ENCODE assay signal across 11 cellular contexts in the genomic region with DNA sequence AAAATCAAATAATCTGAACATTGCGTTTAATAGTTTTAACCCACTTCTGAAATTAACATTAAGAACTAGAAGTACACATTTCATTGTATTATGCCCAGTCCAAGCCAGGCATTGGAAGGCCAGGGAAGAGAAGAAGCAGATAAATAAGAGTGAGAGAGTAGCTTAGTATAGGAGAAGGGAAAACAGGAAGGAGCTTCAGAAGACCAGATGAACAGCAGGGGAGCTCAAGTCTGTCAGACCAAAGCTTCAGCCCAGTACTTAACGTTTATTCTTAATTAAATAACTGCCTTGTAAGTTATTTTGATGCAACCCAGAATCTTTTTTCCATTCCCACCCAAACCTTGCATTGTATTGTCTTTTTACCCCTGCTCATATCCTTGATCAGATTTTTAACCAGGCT. TPM values are rescaled to one million over a fixed set of nuclear protein-coding genes. Genes with fewer than 3 reads are reported as not detected.
DNase-seq lines count a peak whose midpoint lies in the region; ATAC-seq and TF ChIP-seq lines count a peak whose summit lies in the region.
"Had no signal": no experiment of that assay in that cellular context is flagged by ENCODE, and none has a peak within 500 bp of the region (broad histone marks: within the 10 kb centered on the region; RNA-seq: fewer than 3 reads in every experiment).

No MANE protein-coding gene starts in this region.

- H3K36me3 Mint-ChIP-seq in CD4-positive, alpha-beta memory T cell = peaks cover 0 to 7% of the 10 kb centered on the region in 2 donors
- peaks cover 30% of the 10 kb centered on the region for H3K36me3 Mint-ChIP-seq in activated CD8-positive, alpha-beta T cell treated with anti-CD3 and anti-CD28 coated beads, Interleukin-2, amount 10 ng/mL, durations not matched to agents 7 days and 5 days (ENCODE audit: low read depth)

- ATAC-seq in activated CD8-positive, alpha-beta T cell treated with anti-CD3 and anti-CD28 coated beads, Interleukin-2, amount 10 ng/mL, durations not matched to agents 7 days and 5 days = no peak
- ATAC-seq in left cardiac atrium = no peak

- H3K36me3 ChIP-seq in CD4-positive, alpha-beta memory T cell (ENCODE audit: insufficient read depth, low read length) = no peaks in the 10 kb centered on the region
- H3K36me3 ChIP-seq in mucosa of stomach (ENCODE audit: control insufficient read depth, insufficient read depth, low read length) (no peaks in the 10 kb centered on the region), brain microvascular endothelial cell (replicated peaks) (no peaks in the 10 kb centered on the region)

- H3K4me3 ChIP-seq in CD4-positive, alpha-beta memory T cell (ENCODE audit: low read length in 2 of 2) = no peak overlapping the region
- no peak overlapping the region for H3K4me3 ChIP-seq in mucosa of stomach (ENCODE audit: low read length)
- H3K4me3 ChIP-seq in brain microvascular endothelial cell (ENCODE audit: low read depth, low read length) = no peak overlapping the region
- H3K4me3 ChIP-seq: SK-N-MC had no signal

- H3K27ac Mint-ChIP-seq in CD4-positive, alpha-beta memory T cell = peak overlapping the region in 6 of 7 donors; percentile 10 to 85 (median 62)
- peak overlapping the region; percentile 92 for H3K27ac Mint-ChIP-seq in activated CD8-positive, alpha-beta T cell treated with anti-CD3 and anti-CD28 coated beads, Interleukin-2, amount 10 ng/mL, durations not matched to agents 7 days and 5 days

- no peak for TF ChIP-seq CTCF in brain microvascular endothelial cell (IDR thresholded peaks at IDR 0.05; ENCODE audit: low read depth, low read length, missing control alignments)

- peak overlapping the region; percentile 37 for H3K9ac ChIP-seq in mucosa of stomach (ENCODE audit: low read length)

- POLR2A ChIA-PET in CD4-positive, alpha-beta memory T cell (lab: Charles Lee; ENCODE audit: partially characterized antibody) = interaction anchor here (0.9 to 3.4 kb wide), 4 partner anchors 9 to 22 kb away, joined by 3 to 34 read pairs (median 6); partner anchors contain the start of gene FAM120AOS
- POLR2A ChIA-PET in activated CD8-positive, alpha-beta T cell treated with anti-CD3 and anti-CD28 coated beads, Interleukin-2, amount 10 ng/mL, durations not matched to agents 7 days and 5 days (lab: Charles Lee) = interaction anchor here (0.7 to 4.6 kb wide), 4 partner anchors 11 to 102 kb away, joined by 3 to 50 read pairs (median 21); partner anchors contain the start of genes FAM120A and FAM120AOS

- peaks cover 83% of the 10 kb centered on the region for H3K4me1 ChIP-seq in CD4-positive, alpha-beta memory T cell (ENCODE audit: insufficient read depth, low read length)
- H3K4me1 ChIP-seq in mucosa of stomach (ENCODE audit: control insufficient read depth, insufficient read depth, low read length) = peaks cover 68% of the 10 kb centered on the region

- DNase-seq in CD4-positive, alpha-beta memory T cell = no peak
- peak; percentile 52 for DNase-seq in KBM-7
- DNase-seq in activated CD8-positive, alpha-beta T cell treated with anti-CD3 and anti-CD28 coated beads, Interleukin-2, amount 10 ng/mL, durations not matched to agents 7 days and 5 days = no peak
- no peak for DNase-seq in epidermal melanocyte (ENCODE audit: insufficient read length, low spot score)
- DNase-seq in brain microvascular endothelial cell = no peak
- no peak for DNase-seq in left cardiac atrium
- DNase-seq in OCI-M2 (lab: John Stamatoyannopoulos, UW; ENCODE audit: unreplicated experiment) = no peak
- DNase-seq: DMS79, islet precursor cell had no signal

- H3K27ac ChIP-seq in CD4-positive, alpha-beta memory T cell (ENCODE audit: low read depth, low read length) = no peak overlapping the region
- no peak overlapping the region for H3K27ac ChIP-seq in brain microvascular endothelial cell
- H3K27ac ChIP-seq: SK-N-MC had no signal

- CTCF ChIA-PET in CD4-positive, alpha-beta memory T cell (lab: Charles Lee; ENCODE audit: partially characterized antibody) = interaction anchor here (1.0 to 4.0 kb wide), 2 partner anchors 11 to 13 kb away, joined by 5 to 19 read pairs; partner anchors contain the start of gene FAM120AOS
- CTCF ChIA-PET in activated CD8-positive, alpha-beta T cell treated with anti-CD3 and anti-CD28 coated beads, Interleukin-2, amount 10 ng/mL, durations not matched to agents 7 days and 5 days (lab: Charles Lee) = interaction anchor here (0.9 to 4.2 kb wide), 6 partner anchors 9 to 102 kb away, joined by 4 to 42 read pairs (median 9); partner anchors contain the start of gene FAM120AOS

- H3K9me3 Mint-ChIP-seq in CD4-positive, alpha-beta memory T cell = no peaks in the 10 kb centered on the region
- no peaks in the 10 kb centered on the region for H3K9me3 Mint-ChIP-seq in activated CD8-positive, alpha-beta T cell treated with anti-CD3 and anti-CD28 coated beads, Interleukin-2, amount 10 ng/mL, durations not matched to agents 7 days and 5 days (ENCODE audit: insufficient read depth)

- in situ Hi-C loops in KBM-7 (cut with MboI; ENCODE audit: low pct_unique_long_range_greater_than_20kb, low sequenced_read_pairs) (no loop called here), brain microvascular endothelial cell (cut with HindIII; ENCODE audit: low pct_ligation_motif_present, low sequenced_read_pairs) (no loop called here)

- no peaks in the 10 kb centered on the region for H3K27me3 ChIP-seq in CD4-positive, alpha-beta memory T cell (ENCODE audit: insufficient read depth, low read length)
- H3K27me3 ChIP-seq in mucosa of stomach (ENCODE audit: control insufficient read depth, insufficient read depth, low read length) (no peaks in the 10 kb centered on the region), brain microvascular endothelial cell (replicated peaks) (no peaks in the 10 kb centered on the region)

- peaks cover 68 to 94% (median 75%) of the 10 kb centered on the region in 4 donors for H3K4me1 Mint-ChIP-seq in CD4-positive, alpha-beta memory T cell
- peaks cover 81% of the 10 kb centered on the region for H3K4me1 Mint-ChIP-seq in activated CD8-positive, alpha-beta T cell treated with anti-CD3 and anti-CD28 coated beads, Interleukin-2, amount 10 ng/mL, durations not matched to agents 7 days and 5 days (ENCODE audit: low read depth)

- intact Hi-C loops in CD4-positive, alpha-beta memory T cell (cut with micrococcal nuclease) = loop anchor here (2.0 kb wide), 1 partner anchor 14 kb away; the partner anchor contains the start of gene FAM120A
- intact Hi-C loops in left cardiac atrium (cut with DNase I) = no loop called here

- no peaks in the 10 kb centered on the region for H3K27me3 Mint-ChIP-seq in CD4-positive, alpha-beta memory T cell
- no peaks in the 10 kb centered on the region for H3K27me3 Mint-ChIP-seq in activated CD8-positive, alpha-beta T cell treated with anti-CD3 and anti-CD28 coated beads, Interleukin-2, amount 10 ng/mL, durations not matched to agents 7 days and 5 days (ENCODE audit: low read depth)

- peak overlapping the region in 7 of 8 donors; percentile 14 to 72 (median 47) for H3K4me3 Mint-ChIP-seq in CD4-positive, alpha-beta memory T cell
- peak overlapping the region; percentile 67 for H3K4me3 Mint-ChIP-seq in activated CD8-positive, alpha-beta T cell treated with anti-CD3 and anti-CD28 coated beads, Interleukin-2, amount 10 ng/mL, durations not matched to agents 7 days and 5 days

- no peaks in the 10 kb centered on the region for H3K9me3 ChIP-seq in CD4-positive, alpha-beta memory T cell (ENCODE audit: control insufficient read depth in 1 of 2, low read length in 2 of 2)
- H3K9me3 ChIP-seq in mucosa of stomach (ENCODE audit: control insufficient read depth, low read length) = no peaks in the 10 kb centered on the region

RNA-seq across cellular contexts. Expression of gene FAM120AOS, which starts 11.5 kb away (rescaled TPM):
- total RNA-seq in CD4-positive, alpha-beta memory T cell = 10 to 100 TPM; 49.7 to 50.8 TPM
- polyA plus RNA-seq in CD4-positive, alpha-beta memory T cell = 10 to 100 TPM; 57.5 to 64.6 TPM
- total RNA-seq in activated CD8-positive, alpha-beta T cell treated with anti-CD3 and anti-CD28 coated beads, Interleukin-2, amount 10 ng/mL, durations not matched to agents 7 days and 5 days = 10 to 100 TPM; 35.1 to 36.5 TPM
- 10 to 100 TPM; 34.5 to 34.7 TPM for total RNA-seq in left cardiac atrium

RNA-seq across cellular contexts. Expression of gene FAM120A, which starts 13.4 kb away (rescaled TPM):
- total RNA-seq in CD4-positive, alpha-beta memory T cell = 10 to 100 TPM; 85.8 to 88.5 TPM
- 10 to 100 TPM in 1 of 2 donors, 1 to 10 TPM in 1; 6.2 to 14.0 TPM for polyA plus RNA-seq in CD4-positive, alpha-beta memory T cell
- total RNA-seq in activated CD8-positive, alpha-beta T cell treated with anti-CD3 and anti-CD28 coated beads, Interleukin-2, amount 10 ng/mL, durations not matched to agents 7 days and 5 days = 100 to 1,000 TPM; 139 to 141 TPM
- 10 to 100 TPM; 79.6 to 79.7 TPM for total RNA-seq in left cardiac atrium
